Comparison of ENCODE assay signal across 1 cellular context in the genomic region with DNA sequence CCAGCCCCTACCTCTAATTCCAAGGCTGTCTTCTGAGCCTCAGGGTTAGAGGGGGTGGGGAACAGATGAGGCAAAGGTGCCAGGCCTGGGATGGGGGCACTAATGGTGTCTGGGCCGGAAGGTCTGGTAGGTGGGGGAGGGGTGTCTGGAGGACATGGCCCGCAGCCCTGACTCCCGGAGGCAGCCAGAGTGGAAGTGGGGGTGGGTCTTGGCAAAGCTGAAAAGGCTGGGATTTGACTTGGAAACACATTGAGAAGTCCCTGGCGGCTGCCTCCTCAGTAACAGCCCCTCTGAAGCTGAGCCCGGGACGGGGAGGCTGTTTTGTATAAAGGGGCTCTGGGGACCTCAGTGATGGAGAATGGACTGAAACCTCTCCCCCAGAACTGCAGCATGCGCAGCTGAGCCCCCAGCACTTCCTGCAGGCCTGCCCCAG.
TF ChIP-seq lines count a peak whose summit lies in the region.

No MANE protein-coding gene starts in this region.

TF ChIP-seq in SK-N-SH, 30 proteins besides CTCF, POLR2A, EP300 and RAD21:
- TF ChIP-seq, protein P1, sequence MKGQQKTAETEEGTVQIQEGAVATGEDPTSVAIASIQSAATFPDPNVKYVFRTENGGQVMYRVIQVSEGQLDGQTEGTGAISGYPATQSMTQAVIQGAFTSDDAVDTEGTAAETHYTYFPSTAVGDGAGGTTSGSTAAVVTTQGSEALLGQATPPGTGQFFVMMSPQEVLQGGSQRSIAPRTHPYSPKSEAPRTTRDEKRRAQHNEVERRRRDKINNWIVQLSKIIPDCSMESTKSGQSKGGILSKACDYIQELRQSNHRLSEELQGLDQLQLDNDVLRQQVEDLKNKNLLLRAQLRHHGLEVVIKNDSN (IDR thresholded peaks at IDR 0.05; ENCODE audit: borderline replicate concordance, low read depth), result no peak
- peak; percentile 85 for TF ChIP-seq CHD2 (IDR thresholded peaks at IDR 0.05; ENCODE audit: low read length, partially characterized antibody)
- TF ChIP-seq, protein P2, sequence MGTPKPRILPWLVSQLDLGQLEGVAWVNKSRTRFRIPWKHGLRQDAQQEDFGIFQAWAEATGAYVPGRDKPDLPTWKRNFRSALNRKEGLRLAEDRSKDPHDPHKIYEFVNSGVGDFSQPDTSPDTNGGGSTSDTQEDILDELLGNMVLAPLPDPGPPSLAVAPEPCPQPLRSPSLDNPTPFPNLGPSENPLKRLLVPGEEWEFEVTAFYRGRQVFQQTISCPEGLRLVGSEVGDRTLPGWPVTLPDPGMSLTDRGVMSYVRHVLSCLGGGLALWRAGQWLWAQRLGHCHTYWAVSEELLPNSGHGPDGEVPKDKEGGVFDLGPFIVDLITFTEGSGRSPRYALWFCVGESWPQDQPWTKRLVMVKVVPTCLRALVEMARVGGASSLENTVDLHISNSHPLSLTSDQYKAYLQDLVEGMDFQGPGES (IDR thresholded peaks at IDR 0.05; ENCODE audit: low read depth, low read length), result no peak
